In the genomic region with DNA sequence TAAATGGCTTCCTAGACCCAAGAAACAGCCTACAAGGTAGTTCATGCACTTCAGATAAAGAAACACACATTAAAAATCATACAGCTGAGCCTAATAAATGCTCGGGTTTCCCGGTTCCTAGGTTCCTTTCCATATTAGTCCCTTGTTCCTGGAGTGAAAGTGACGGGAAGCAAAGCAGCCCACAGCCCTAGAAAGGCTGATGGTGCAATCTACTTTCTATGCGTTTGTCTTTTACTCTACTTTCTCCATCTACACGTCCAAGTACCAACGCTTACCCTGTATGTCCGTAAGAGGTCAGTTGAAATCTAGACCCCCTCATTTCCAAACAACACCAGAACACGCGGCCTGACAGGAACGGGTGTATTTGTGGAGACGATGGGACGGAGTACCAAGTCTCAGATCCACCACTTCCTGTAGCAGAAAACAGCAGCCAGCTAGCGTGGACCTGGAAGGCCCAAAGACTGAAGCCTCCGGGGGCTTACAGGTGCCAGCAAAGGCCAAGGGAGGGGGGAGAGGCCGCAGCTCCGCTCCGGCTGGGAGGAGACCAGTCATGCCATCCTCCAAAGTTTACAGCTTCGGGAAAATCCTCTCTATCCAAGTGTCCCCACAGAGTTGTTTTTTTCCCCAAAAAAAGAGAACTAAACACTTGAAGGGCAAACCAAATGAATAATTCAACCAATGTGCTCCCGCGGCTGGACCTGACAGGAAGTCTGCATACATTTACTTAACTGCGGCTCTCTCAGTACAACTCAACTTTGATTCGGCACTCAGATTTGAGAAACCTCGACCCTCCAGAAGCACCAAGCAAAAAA, we compare ENCODE assay signal across 8 cellular contexts. TPM values are rescaled to one million over a fixed set of nuclear protein-coding genes. Genes with fewer than 3 reads are reported as not detected.
A peak's percentile ranks its signal among the peaks of the same experiment; 100 is the strongest.
DNase-seq lines count a peak whose midpoint lies in the region; ATAC-seq, FAIRE-seq and TF ChIP-seq lines count a peak whose summit lies in the region.

No MANE protein-coding gene starts in this region.

- peak overlapping the region in 1 of 2 donors; percentile 34 for H3K9ac ChIP-seq in mucosa of rectum (ENCODE audit: low read depth in 1 of 2, low read length in 2 of 2)

- H3K4me3 ChIP-seq in GM12864 (ENCODE audit: low read depth, low read length): peak overlapping the region; percentile 46
- peak overlapping the region; percentile 15 to 55 for H3K4me3 ChIP-seq in mucosa of rectum (ENCODE audit: low read length in 2 of 2)
- peak overlapping the region in 1 of 2 donors; percentile 21 for H3K4me3 ChIP-seq in ascending aorta

- ATAC-seq in HG02610 (IDR thresholded peaks at IDR 0.05; ENCODE audit: unreplicated experiment) (peak; percentile 57), WTC11 (no peak; the same call in none of the 2 replicates)

- no peak overlapping the region for H3K4me3 Mint-ChIP-seq in WTC11

- H3K36me3 ChIP-seq in mucosa of rectum (ENCODE audit: control insufficient read depth in 2 of 2, insufficient read depth in 2 of 2, low read length in 2 of 2): peaks cover 0 to 1% of the 10 kb centered on the region in 2 donors
- H3K36me3 ChIP-seq in ascending aorta: no peaks in the 10 kb centered on the region

- no peaks in the 10 kb centered on the region for H3K9me3 ChIP-seq in mucosa of rectum (ENCODE audit: control insufficient read depth in 2 of 2, low read length in 2 of 2)
- H3K9me3 ChIP-seq in ascending aorta: no peaks in the 10 kb centered on the region

- CTCF ChIA-PET in WTC11 (lab: Charles Lee): interaction anchor here (1.3 to 1.6 kb wide), 2 partner anchors 11 to 97 kb away, joined by 3 to 4 read pairs; no protein-coding TSS in a partner anchor

- H3K36me3 Mint-ChIP-seq in WTC11: no peaks in the 10 kb centered on the region

- H3K4me1 ChIP-seq in mucosa of rectum (ENCODE audit: control insufficient read depth in 2 of 2, insufficient read depth in 2 of 2, low read length in 2 of 2) (peaks cover 36 to 38% of the 10 kb centered on the region in 2 donors), ascending aorta (peaks cover 3 to 18% of the 10 kb centered on the region in 2 donors)

- DNase-seq in GM12864 (ENCODE audit: low read depth) (no peak), WTC11 (ENCODE audit: low spot score) (no peak), COLO829 (ENCODE audit: low spot score) (no peak), RCC 7860 (ENCODE audit: low spot score) (no peak), ascending aorta (ENCODE audit: low spot score in 2 of 2) (no peak), SIG-M5 treated with dmso at 0.1 percent for 504 hours (lab: John Stamatoyannopoulos, UW; ENCODE audit: unreplicated experiment) (no peak)

- peak overlapping the region; percentile 81 for H3K27ac Mint-ChIP-seq in WTC11

- no peaks in the 10 kb centered on the region for H3K27me3 Mint-ChIP-seq in WTC11 (ENCODE audit: low read depth)

- H3K4me1 Mint-ChIP-seq in WTC11: peaks cover 76% of the 10 kb centered on the region

- H3K9me3 Mint-ChIP-seq in WTC11: no peaks in the 10 kb centered on the region

- no peak for FAIRE-seq in RCC 7860 (lab: Jason Lieb, UNC)

- TF ChIP-seq CTCF in GM12864 (IDR thresholded peaks at IDR 0.05; ENCODE audit: low read depth, low read length, missing control alignments) (no peak), WTC11 (IDR thresholded peaks at IDR 0.05) (no peak), ascending aorta (IDR thresholded peaks at IDR 0.05) (no peak)

- H3K27me3 ChIP-seq in mucosa of rectum (ENCODE audit: control insufficient read depth in 2 of 2, insufficient read depth in 2 of 2, low read length in 2 of 2): no peaks in the 10 kb centered on the region
- H3K27me3 ChIP-seq in ascending aorta: no peaks in the 10 kb centered on the region

- H3K27ac ChIP-seq in mucosa of rectum (ENCODE audit: low read depth in 2 of 2, low read length in 2 of 2) (peak overlapping the region; percentile 35 to 67), ascending aorta (peak overlapping the region in 1 of 2 donors; percentile 26)

- POLR2A ChIA-PET in WTC11 (lab: Charles Lee): no interaction called here

- intact Hi-C loops in ascending aorta (cut with DNase I): no loop called here

TF ChIP-seq in WTC11, 78 proteins besides CTCF, POLR2A, EP300 and RAD21:
- TF ChIP-seq, protein P1, sequence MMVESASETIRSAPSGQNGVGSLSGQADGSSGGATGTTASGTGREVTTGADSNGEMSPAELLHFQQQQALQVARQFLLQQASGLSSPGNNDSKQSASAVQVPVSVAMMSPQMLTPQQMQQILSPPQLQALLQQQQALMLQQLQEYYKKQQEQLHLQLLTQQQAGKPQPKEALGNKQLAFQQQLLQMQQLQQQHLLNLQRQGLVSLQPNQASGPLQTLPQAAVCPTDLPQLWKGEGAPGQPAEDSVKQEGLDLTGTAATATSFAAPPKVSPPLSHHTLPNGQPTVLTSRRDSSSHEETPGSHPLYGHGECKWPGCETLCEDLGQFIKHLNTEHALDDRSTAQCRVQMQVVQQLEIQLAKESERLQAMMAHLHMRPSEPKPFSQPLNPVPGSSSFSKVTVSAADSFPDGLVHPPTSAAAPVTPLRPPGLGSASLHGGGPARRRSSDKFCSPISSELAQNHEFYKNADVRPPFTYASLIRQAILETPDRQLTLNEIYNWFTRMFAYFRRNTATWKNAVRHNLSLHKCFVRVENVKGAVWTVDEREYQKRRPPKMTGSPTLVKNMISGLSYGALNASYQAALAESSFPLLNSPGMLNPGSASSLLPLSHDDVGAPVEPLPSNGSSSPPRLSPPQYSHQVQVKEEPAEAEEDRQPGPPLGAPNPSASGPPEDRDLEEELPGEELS (CRISPR knock-in tag; IDR thresholded peaks at IDR 0.05): no peak
- TF ChIP-seq HMGA2 (CRISPR knock-in tag; IDR thresholded peaks at IDR 0.05) (no peak), JUN (CRISPR knock-in tag; IDR thresholded peaks at IDR 0.05) (no peak), ZNF138 (CRISPR knock-in tag; conservative IDR thresholded peaks at IDR 0.05) (no peak), NFYB (CRISPR knock-in tag; conservative IDR thresholded peaks at IDR 0.05; ENCODE audit: low read depth) (no peak)
- TF ChIP-seq, protein P2, sequence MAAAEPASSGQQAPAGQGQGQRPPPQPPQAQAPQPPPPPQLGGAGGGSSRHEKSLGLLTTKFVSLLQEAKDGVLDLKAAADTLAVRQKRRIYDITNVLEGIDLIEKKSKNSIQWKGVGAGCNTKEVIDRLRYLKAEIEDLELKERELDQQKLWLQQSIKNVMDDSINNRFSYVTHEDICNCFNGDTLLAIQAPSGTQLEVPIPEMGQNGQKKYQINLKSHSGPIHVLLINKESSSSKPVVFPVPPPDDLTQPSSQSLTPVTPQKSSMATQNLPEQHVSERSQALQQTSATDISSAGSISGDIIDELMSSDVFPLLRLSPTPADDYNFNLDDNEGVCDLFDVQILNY (CRISPR knock-in tag; IDR thresholded peaks at IDR 0.05): no peak
- TF ChIP-seq, protein P3, sequence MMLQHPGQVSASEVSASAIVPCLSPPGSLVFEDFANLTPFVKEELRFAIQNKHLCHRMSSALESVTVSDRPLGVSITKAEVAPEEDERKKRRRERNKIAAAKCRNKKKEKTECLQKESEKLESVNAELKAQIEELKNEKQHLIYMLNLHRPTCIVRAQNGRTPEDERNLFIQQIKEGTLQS (CRISPR knock-in tag; conservative IDR thresholded peaks at IDR 0.05): no peak

RNA-seq across cellular contexts. Expression of gene STK24, which starts 34.1 kb away (rescaled TPM):
- total RNA-seq in WTC11 (2021): 122 to 138 TPM (median 134 TPM) in 3 replicates
- 35.4 TPM for total RNA-seq in ascending aorta
